In the genomic region with DNA sequence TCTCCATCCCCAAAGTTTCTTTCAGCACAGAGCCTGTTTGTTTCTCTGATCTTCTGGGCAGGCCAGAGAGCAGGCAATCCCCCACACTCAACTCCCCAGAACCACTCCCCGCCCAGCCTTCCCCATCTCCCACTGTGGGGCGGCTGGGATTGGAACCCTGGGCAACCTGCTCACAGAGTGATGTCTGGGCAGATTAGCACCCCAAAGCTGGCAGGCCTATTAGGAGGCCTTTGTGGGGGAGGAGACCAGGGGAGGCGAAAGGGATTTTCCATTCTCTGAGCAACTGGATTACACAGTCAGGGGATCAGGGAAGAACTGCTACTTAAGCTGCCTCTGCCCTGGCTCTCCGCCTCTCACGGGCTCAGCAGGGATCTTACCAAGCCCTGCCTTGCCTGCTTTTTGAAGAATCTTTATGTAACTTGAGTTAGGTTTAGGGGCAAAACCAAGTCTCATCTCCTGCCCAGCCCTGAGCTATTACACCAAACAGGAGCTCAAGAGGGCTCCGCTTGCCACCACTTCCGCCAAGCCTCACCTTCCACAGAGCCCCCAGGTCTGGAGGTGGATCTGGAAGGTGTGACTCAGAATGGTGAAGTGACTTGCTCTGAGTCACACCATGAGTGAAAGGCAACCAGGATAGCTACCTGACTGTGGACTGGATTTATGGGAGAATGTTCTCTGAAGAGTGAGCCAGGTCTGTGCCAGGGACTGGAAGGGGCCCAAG, we compare ENCODE assay signal across 11 cellular contexts. TPM values are rescaled to one million over a fixed set of nuclear protein-coding genes. Genes with fewer than 3 reads are reported as not detected.
DNase-seq lines count a peak whose midpoint lies in the region; ATAC-seq, FAIRE-seq and TF ChIP-seq lines count a peak whose summit lies in the region.
"Had no signal": no experiment of that assay in that cellular context is flagged by ENCODE, and none has a peak within 500 bp of the region (broad histone marks: within the 10 kb centered on the region; RNA-seq: fewer than 3 reads in every experiment).

No MANE protein-coding gene starts in this region.

- CTCF ChIA-PET in PC-3 (lab: Charles Lee) (no interaction called here), GM12878 (lab: Yijun Ruan, JAX) (no interaction called here)

- H3K36me3 ChIP-seq in PC-3 (ENCODE audit: low read depth, low read length) = no peaks in the 10 kb centered on the region
- H3K36me3 ChIP-seq in GM12878 (ENCODE audit: control insufficient read depth in 2 of 2, insufficient read depth in 2 of 2, low read length in 1 of 2) = no peaks in the 10 kb centered on the region

- FAIRE-seq in GM12878 (lab: Jason Lieb, UNC) = no peak

- peak overlapping the region; percentile 73 for H3K4me2 ChIP-seq in PC-3 (ENCODE audit: low read length)
- no peak overlapping the region for H3K4me2 ChIP-seq in GM12878 (ENCODE audit: control insufficient read depth, insufficient read depth)

- WGBS in GM12878 (ENCODE audit: insufficient coverage, insufficient replicate concordance, low lambda C conversion rate, missing lambda C conversion rate) = 60% methylated on average over 7 of the region's 7 CpGs

- TF ChIP-seq EP300 in GM12878 (IDR thresholded peaks at IDR 0.05; ENCODE audit: borderline replicate concordance in 1 of 2, control insufficient read depth in 1 of 2, low read depth in 2 of 2, low read length in 2 of 2) = no peak

- SMC1A ChIA-PET in GM12878 (lab: Charles Lee; ENCODE audit: uncharacterized antibody, unreplicated experiment) = no interaction called here

- H3K9me3 ChIP-seq in PC-3 (ENCODE audit: low read length) = no peaks in the 10 kb centered on the region
- H3K9me3 ChIP-seq in GM12878 (replicated peaks; ENCODE audit: control insufficient read depth, insufficient read depth, low read length) = no peaks in the 10 kb centered on the region

- H3K79me2 ChIP-seq in PC-3 (ENCODE audit: low read length) = no peaks in the 10 kb centered on the region
- H3K79me2 ChIP-seq in GM12878 (ENCODE audit: control insufficient read depth, insufficient read depth, low read length) = no peaks in the 10 kb centered on the region

- no peaks in the 10 kb centered on the region for H3F3A ChIP-seq in PC-3 (ENCODE audit: low read length, unreplicated experiment)

- POLR2A ChIA-PET in PC-3 (lab: Charles Lee; ENCODE audit: unreplicated experiment) = no interaction called here
- POLR2A ChIA-PET in GM12878 (lab: Charles Lee) = no interaction called here

- TF ChIP-seq RAD21 in GM12878 (IDR thresholded peaks at IDR 0.05; ENCODE audit: insufficient read depth, low read depth, low read length) = no peak

- RAD21 ChIA-PET in GM12878 (lab: Charles Lee; ENCODE audit: unreplicated experiment) = no interaction called here

- peak overlapping the region; percentile 95 for H3K27ac ChIP-seq in PC-3 (ENCODE audit: low read length)
- H3K27ac ChIP-seq in GM12878 (ENCODE audit: control insufficient read depth, insufficient read depth) = no peak overlapping the region

- H2AFZ ChIP-seq in PC-3 (ENCODE audit: low read length) = peak overlapping the region; percentile 79
- no peak overlapping the region for H2AFZ ChIP-seq in GM12878 (ENCODE audit: control insufficient read depth, low read depth, low read length)

- ATAC-seq in PC-3 (peak; percentile 93), GM12878 (peak; percentile 25; the same call in 2 of the 3 replicates), GM21390 (IDR thresholded peaks at IDR 0.05; ENCODE audit: unreplicated experiment) (no peak)

- DNase-seq in Caki2 (ENCODE audit: low read depth) (peak; percentile 96), PC-3 (peak; percentile 92), GM12878 (ENCODE audit: low read depth, low spot score) (no peak), nucleus accumbens (lab: John Stamatoyannopoulos, UW) (peak in 30 of 56 donors; percentile 5 to 82 (median 34)), NCI-H2171 treated with DMSO at 0.1 percent for 48 hours (lab: John Stamatoyannopoulos, UW) (no peak), Kasumi-1 (lab: John Stamatoyannopoulos, UW) (no peak), NCI-H774 (lab: John Stamatoyannopoulos, UW) (no peak)
- DNase-seq: cortex of kidney, DMS 273 treated with DMSO at 0.1 percent for 48 hours had no signal

- H3K9ac ChIP-seq in PC-3 (ENCODE audit: low read length) = peak overlapping the region; percentile 73
- no peak overlapping the region for H3K9ac ChIP-seq in GM12878 (ENCODE audit: control insufficient read depth, insufficient read depth, low read length)

- TF ChIP-seq POLR2A in GM12878 (IDR thresholded peaks at IDR 0.05; ENCODE audit: low read depth, low read length) = no peak

- in situ Hi-C loops in Caki2 (cut with HindIII; ENCODE audit: low pct_unique_long_range_greater_than_20kb, low sequenced_read_pairs) (no loop called here), GM12878 (cut with MboI) (no loop called here)

- peak overlapping the region; percentile 27; the same call in 1 of the 2 replicates for H3K4me3 ChIP-seq in PC-3 (ENCODE audit: low read length)
- H3K4me3 ChIP-seq in GM12878 = no peak overlapping the region

- intact Hi-C loops in PC-3 (cut with micrococcal nuclease) (loop anchor here (2.0 kb wide), 1 partner anchor 70 kb away; no protein-coding TSS in a partner anchor), GM12878 (cut with micrococcal nuclease; ENCODE audit: unreplicated experiment) (no loop called here)

- TF ChIP-seq CTCF in PC-3 (conservative IDR thresholded peaks at IDR 0.05; ENCODE audit: low read depth, low read length) (no peak), GM12878 (IDR thresholded peaks at IDR 0.05 in 2 of 3, conservative IDR thresholded peaks at IDR 0.05 in 1 of 3; ENCODE audit: control insufficient read depth in 2 of 3, extremely low read depth in 1 of 3, insufficient read depth in 1 of 3, low read depth in 3 of 3, low read length in 3 of 3) (no peak)

- no peaks in the 10 kb centered on the region for H3K27me3 ChIP-seq in PC-3 (ENCODE audit: low read length)
- peaks cover 0 to 3% of the 10 kb centered on the region in 2 experiments; a peak in 2 of 4 replicates for H3K27me3 ChIP-seq in GM12878 (replicated peaks in 1 of 2; ENCODE audit: control insufficient read depth in 2 of 2, insufficient read depth in 2 of 2, low read length in 1 of 2)

- H3K4me1 ChIP-seq in PC-3 (ENCODE audit: insufficient read depth, low read length) (peaks cover 42% of the 10 kb centered on the region), GM12878 (ENCODE audit: control insufficient read depth, insufficient read depth, low read length) (no peaks in the 10 kb centered on the region)

- no peaks in the 10 kb centered on the region for H3K9me2 ChIP-seq in PC-3 (replicated peaks; ENCODE audit: low read length)

- BruUV-seq in PC-3 (replicated peaks; lab: Mats Ljungman, UMichigan) (TSS peak; percentile 76), GM12878 (replicated peaks; lab: Mats Ljungman, UMichigan) (no TSS peak)

- H4K20me1 ChIP-seq in PC-3 (ENCODE audit: low read length) (no peaks in the 10 kb centered on the region), GM12878 (ENCODE audit: control insufficient read depth, insufficient read depth) (no peaks in the 10 kb centered on the region)

TF ChIP-seq in GM12878, 131 proteins besides CTCF, POLR2A, EP300 and RAD21 (continues in another document):
- TF ChIP-seq SMARCA5 (IDR thresholded peaks at IDR 0.05) = no peak

RNA-seq across cellular contexts. Expression of a gene that starts 16.0 kb away (rescaled TPM):
- total RNA-seq in Caki2 (2014; rRNA removed; shearing (Covaris generic); ENCODE audit: low replicate concordance) = 4.0 and 6.9 TPM in 2 replicates
- total RNA-seq in PC-3 (2014; rRNA removed) (not detected in 2 replicates), GM12878 (2014; rRNA removed) (not detected in 2 replicates), GM12878 (2014; rRNA removed; fragmentation: Illumina TruSeq; extraction: Trizol) (not detected in 2 replicates), GM12878 (2021) (not detected in 2 replicates)
- total RNA-seq in GM12878 (2013; cell fraction: nucleolus; rRNA removed) = not detected in 2 replicates
- not detected for polyA plus RNA-seq in GM12878 (2011; ENCODE audit: low read depth)
- polyA plus RNA-seq in GM12878 (2011; rRNA removed) (not detected in 2 replicates), GM12878 (2014; fragmentation: Illumina TruSeq; extraction: Trizol) (not detected in 2 replicates), GM12878 (2014; fragmentation: Nextera tagmentation; extraction: Ambion mirVana) (not detected), GM12878 (2014; rRNA removed) (not detected in 2 replicates), GM12878 (2016; fragmentation: Nextera tagmentation; extraction: Ambion mirVana) (not detected)
- not detected in 2 replicates for polyA plus RNA-seq in GM12878 (2011; cell fraction: cytosol; rRNA removed)
- polyA plus RNA-seq in GM12878 (2011; cell fraction: nucleus; rRNA removed) = not detected in 2 replicates
- polyA plus RNA-seq in GM12878 (2012) = 0.07 and 0.21 TPM in 2 replicates
- not detected in 2 replicates for polyA minus RNA-seq in GM12878 (2011; rRNA and poly(A)+ RNA removed)
- polyA minus RNA-seq in GM12878 (2011; cell fraction: cytosol; rRNA and poly(A)+ RNA removed) = not detected in 2 replicates
- polyA minus RNA-seq in GM12878 (2011; cell fraction: nucleus; rRNA and poly(A)+ RNA removed) = not detected in 2 replicates
- total RNA-seq: osteocyte had no signal

RNA-seq across cellular contexts. Expression of a gene that starts 27.5 kb away (rescaled TPM):
- 49.9 and 72.7 TPM in 2 replicates for total RNA-seq in Caki2 (2014; rRNA removed; shearing (Covaris generic); ENCODE audit: low replicate concordance)
- total RNA-seq in PC-3 (2014; rRNA removed) (25.5 and 25.9 TPM in 2 replicates), GM12878 (2014; rRNA removed) (63.4 and 74.9 TPM in 2 replicates), GM12878 (2014; rRNA removed; fragmentation: Illumina TruSeq; extraction: Trizol) (76.4 and 80.8 TPM in 2 replicates), GM12878 (2021) (85.6 and 90.2 TPM in 2 replicates)
- 51.6 and 56.9 TPM in 2 replicates for total RNA-seq in GM12878 (2013; cell fraction: nucleolus; rRNA removed)
- 45.1 TPM for polyA plus RNA-seq in GM12878 (2011; ENCODE audit: low read depth)
- polyA plus RNA-seq in GM12878 (2011; rRNA removed) (33.6 and 38.2 TPM in 2 replicates), GM12878 (2014; fragmentation: Illumina TruSeq; extraction: Trizol) (87.0 and 94.8 TPM in 2 replicates), GM12878 (2014; fragmentation: Nextera tagmentation; extraction: Ambion mirVana) (10 to 100 TPM; 36.8 to 48.0 TPM), GM12878 (2014; rRNA removed) (64.2 and 91.7 TPM in 2 replicates), GM12878 (2016; fragmentation: Nextera tagmentation; extraction: Ambion mirVana) (100 to 1,000 TPM; 105 to 110 TPM)
- polyA plus RNA-seq in GM12878 (2011; cell fraction: cytosol; rRNA removed) = 33.5 and 35.9 TPM in 2 replicates
- 17.6 and 30.8 TPM in 2 replicates for polyA plus RNA-seq in GM12878 (2011; cell fraction: nucleus; rRNA removed)
- polyA plus RNA-seq in GM12878 (2012) = 65.2 and 88.3 TPM in 2 replicates
- polyA minus RNA-seq in GM12878 (2011; rRNA and poly(A)+ RNA removed) = 25.5 and 40.6 TPM in 2 replicates
- 21.2 and 25.7 TPM in 2 replicates for polyA minus RNA-seq in GM12878 (2011; cell fraction: cytosol; rRNA and poly(A)+ RNA removed)
- polyA minus RNA-seq in GM12878 (2011; cell fraction: nucleus; rRNA and poly(A)+ RNA removed) = 11.4 and 22.5 TPM in 2 replicates

Comparison
In these comparisons a context has a peak if more than half of its experiments do, and no peak if none do; other contexts are left out.
1. DNase-seq: peak in Caki2 (single experiment), PC-3 (single experiment) and nucleus accumbens (30 of 56); none in GM12878 (single experiment), NCI-H2171 treated with DMSO at 0.1 percent for 48 hours (single experiment), Kasumi-1 (0 of 2) and NCI-H774 (single experiment).